In the genomic region with DNA sequence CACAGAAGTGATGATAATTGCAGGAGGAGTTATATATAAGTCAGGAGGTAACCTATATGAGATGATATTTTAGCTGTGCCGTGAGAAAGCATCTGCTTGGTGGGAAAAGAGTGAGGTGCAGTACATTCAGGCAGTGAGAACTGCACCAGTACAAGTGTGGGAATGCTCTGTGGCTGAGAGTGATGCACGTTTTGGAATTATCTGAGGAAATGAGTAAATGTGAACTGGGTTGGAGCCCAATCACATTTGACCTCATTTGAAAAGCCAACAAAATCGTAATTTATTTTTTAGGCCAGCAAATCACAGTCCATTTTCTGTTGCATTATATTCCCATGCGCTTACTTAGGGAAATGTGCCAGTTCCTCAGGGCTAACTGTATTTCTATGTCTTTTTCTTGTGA, we compare ENCODE assay signal across 20 cellular contexts. TPM values are rescaled to one million over a fixed set of nuclear protein-coding genes. Genes with fewer than 3 reads are reported as not detected.
DNase-seq lines count a peak whose midpoint lies in the region; ATAC-seq, FAIRE-seq and TF ChIP-seq lines count a peak whose summit lies in the region.
"Had no signal": no experiment of that assay in that cellular context is flagged by ENCODE, and none has a peak within 500 bp of the region (broad histone marks: within the 10 kb centered on the region; RNA-seq: fewer than 3 reads in every experiment).

No MANE protein-coding gene starts in this region.

- ATAC-seq in right cardiac atrium (peak; percentile 64 to 68), HG03196 (IDR thresholded peaks at IDR 0.05; ENCODE audit: unreplicated experiment) (no peak), HG03025 (IDR thresholded peaks at IDR 0.05; ENCODE audit: low FRiP score, unreplicated experiment) (no peak)
- ATAC-seq: gastroesophageal sphincter, left colon had no signal

- DNase-seq in AG10803 (ENCODE audit: low read depth) = peak; percentile 52
- no peak for DNase-seq in HTR-8/SVneo (ENCODE audit: insufficient read length, low spot score)
- DNase-seq in caudate nucleus (lab: John Stamatoyannopoulos, UW) = no peak
- DNase-seq in right cardiac atrium = no peak
- DNase-seq in SIG-M5 treated with dmso at 0.1 percent for 504 hours (lab: John Stamatoyannopoulos, UW; ENCODE audit: unreplicated experiment) = no peak
- no peak for DNase-seq in COR-L47 (lab: John Stamatoyannopoulos, UW)
- DNase-seq: activated effector memory CD4-positive, alpha-beta T cell treated with Interleukin-2 at 50 U/mL for 16 hours; CD4-positive, CD25-positive, alpha-beta regulatory T cell; DMS79 treated with DMSO at 0.1 percent for 48 hours; H7; Karpas-422; left colon; NCI-H1417; OCI-M1; T-helper 9 cell had no signal

- WGBS in right cardiac atrium = 48% methylated on average over 4 of the region's 4 CpGs

- no peak for TF ChIP-seq CTCF in AG10803 (conservative IDR thresholded peaks at IDR 0.05; ENCODE audit: low read length)

- no peaks in the 10 kb centered on the region for H3K27me3 ChIP-seq in right cardiac atrium (ENCODE audit: control insufficient read depth, insufficient read depth)
- H3K27me3 ChIP-seq: gastroesophageal sphincter, neural progenitor cell had no signal

- no peaks in the 10 kb centered on the region for H3K4me1 ChIP-seq in right cardiac atrium (ENCODE audit: control insufficient read depth, insufficient read depth, low read length)
- H3K4me1 ChIP-seq: gastroesophageal sphincter, neural progenitor cell had no signal

- H3K9me3 ChIP-seq in right cardiac atrium (ENCODE audit: control insufficient read depth, low read length) = no peaks in the 10 kb centered on the region
- H3K9me3 ChIP-seq: gastroesophageal sphincter had no signal

- FAIRE-seq in HTR-8/SVneo (lab: Jason Lieb, UNC) = peak; percentile 97

- intact Hi-C loops in right cardiac atrium (cut with DNase I) = loop anchor here (2.0 to 10.0 kb wide), 6 partner anchors 55 to 545 kb away; no protein-coding TSS in a partner anchor

- H3K4me3 ChIP-seq in AG10803 (ENCODE audit: low read length) (no peak overlapping the region), right cardiac atrium (ENCODE audit: low read length) (no peak overlapping the region)
- H3K4me3 ChIP-seq: gastroesophageal sphincter, neural progenitor cell, SK-N-MC had no signal

- H3K27ac ChIP-seq in caudate nucleus (ENCODE audit: low read depth, low read length) = peak overlapping the region; percentile 40
- no peak overlapping the region for H3K27ac ChIP-seq in right cardiac atrium (ENCODE audit: low read length)
- H3K27ac ChIP-seq: gastroesophageal sphincter, neural progenitor cell, SK-N-MC had no signal

RNA-seq across cellular contexts. Expression of gene SYT16, which starts 26.9 kb away (rescaled TPM):
- total RNA-seq in right cardiac atrium = under 1 TPM; 0.25 to 0.91 (median 0.42) TPM
- 0.09 TPM for polyA plus RNA-seq in right cardiac atrium
- total RNA-seq: CD4-positive, CD25-positive, alpha-beta regulatory T cell; left colon had no signal
- polyA plus RNA-seq: CD4-positive, CD25-positive, alpha-beta regulatory T cell had no signal

Comparison
In these comparisons a context has a peak if more than half of its experiments do, and no peak if none do; other contexts are left out.
1. ATAC-seq: peak in right cardiac atrium (2 of 2); none in HG03196 (single experiment) and HG03025 (single experiment).